ENCODE assay signal across 10 cellular contexts in the genomic region with DNA sequence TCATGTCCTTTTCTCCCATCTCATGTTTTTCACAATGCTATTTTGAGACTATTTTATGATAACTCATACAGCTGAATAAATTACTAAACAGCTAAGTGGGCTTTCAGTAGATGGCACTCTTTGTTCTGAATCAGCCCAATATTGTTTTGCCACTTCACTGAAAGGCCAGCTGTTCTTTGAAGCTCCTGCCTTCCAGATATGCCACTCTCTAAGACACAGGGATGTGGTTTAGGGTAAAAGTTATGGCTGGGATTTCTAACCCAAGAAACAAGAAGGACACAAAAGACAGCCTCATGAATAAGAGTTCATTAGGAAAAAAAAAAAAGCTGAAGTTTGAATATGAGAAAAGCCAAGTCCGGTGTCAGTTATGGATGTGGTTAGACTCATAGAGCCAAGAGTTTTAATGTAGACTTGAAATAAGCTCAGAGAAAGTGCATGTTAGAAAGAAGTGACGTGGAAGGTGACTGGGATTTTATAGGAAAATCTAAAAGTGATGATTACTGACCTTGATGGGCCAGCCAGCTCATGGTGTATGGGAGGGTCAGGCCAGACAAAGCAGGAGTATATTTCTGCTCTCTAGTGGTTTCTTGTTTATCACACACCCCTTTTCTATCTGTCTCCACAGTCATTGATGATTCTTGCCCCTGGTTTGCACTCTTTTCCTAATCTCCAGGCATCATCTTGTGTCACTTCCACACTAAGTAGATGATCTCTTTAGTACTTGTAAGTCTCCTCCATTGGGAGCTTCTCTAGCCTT.
DNase-seq lines count a peak whose midpoint lies in the region; ATAC-seq, FAIRE-seq and TF ChIP-seq lines count a peak whose summit lies in the region.
"Had no signal": no experiment of that assay in that cellular context is flagged by ENCODE, and none has a peak within 500 bp of the region (broad histone marks: within the 10 kb centered on the region; RNA-seq: fewer than 3 reads in every experiment).

No MANE protein-coding gene starts in this region.

- H3K9ac ChIP-seq in keratinocyte (ENCODE audit: control insufficient read depth, extremely low read depth, insufficient read depth, low read length) (no peak overlapping the region), colonic mucosa (ENCODE audit: low read depth in 2 of 2, low read length in 2 of 2) (no peak overlapping the region)

- H3K4me1 ChIP-seq in keratinocyte (ENCODE audit: control insufficient read depth, extremely low read depth, insufficient read depth, low read length), result peaks cover 1% of the 10 kb centered on the region
- no peaks in the 10 kb centered on the region for H3K4me1 ChIP-seq in colonic mucosa

- no peaks in the 10 kb centered on the region for H3K79me2 ChIP-seq in keratinocyte (ENCODE audit: control insufficient read depth, insufficient read depth, low read length)

- no peak for ATAC-seq in GM18870 (IDR thresholded peaks at IDR 0.05; ENCODE audit: unreplicated experiment)
- no peak for ATAC-seq in activated T-cell treated with anti-CD3 and anti-CD28 coated beads, Interleukin-2, amount 50 U/mL, for 72 hours (replicated peaks in 1 of 2)

- no peak overlapping the region for H3K4me3 Mint-ChIP-seq in activated T-cell treated with anti-CD3 and anti-CD28 coated beads, Interleukin-2, amount 50 U/mL, for 72 hours

- H3K4me2 ChIP-seq in keratinocyte (ENCODE audit: control insufficient read depth, extremely low read depth, insufficient read depth, low read depth, low read length), result no peak overlapping the region

- H3K27me3 Mint-ChIP-seq in activated T-cell treated with anti-CD3 and anti-CD28 coated beads, Interleukin-2, amount 50 U/mL, for 72 hours (ENCODE audit: low read depth), result no peaks in the 10 kb centered on the region

- no peaks in the 10 kb centered on the region for H3K27me3 ChIP-seq in keratinocyte (ENCODE audit: control insufficient read depth, extremely low read depth, insufficient read depth, low read length)
- H3K27me3 ChIP-seq in colonic mucosa, result no peaks in the 10 kb centered on the region

- H3K9me3 ChIP-seq in keratinocyte (ENCODE audit: control insufficient read depth, low read depth, low read length) (no peaks in the 10 kb centered on the region), colonic mucosa (no peaks in the 10 kb centered on the region)

- no peak overlapping the region for H2AFZ ChIP-seq in keratinocyte (ENCODE audit: control insufficient read depth, low read length)

- dilution Hi-C loops in keratinocyte (cut with MboI; ENCODE audit: extremely low pct_ligation_motif_present, low sequenced_read_pairs), result no loop called here

- no peak overlapping the region for H3K27ac Mint-ChIP-seq in activated T-cell treated with anti-CD3 and anti-CD28 coated beads, Interleukin-2, amount 50 U/mL, for 72 hours

- H3K27ac ChIP-seq in keratinocyte (ENCODE audit: control insufficient read depth, insufficient read depth, low read length), result no peak overlapping the region
- no peak overlapping the region for H3K27ac ChIP-seq in colonic mucosa
- H3K27ac ChIP-seq: WERI-Rb-1 had no signal

- peak; percentile 50 for DNase-seq in AG08395 (ENCODE audit: low spot score)
- peak; percentile 45 for DNase-seq in H4 (ENCODE audit: low spot score)
- no peak for DNase-seq in keratinocyte (ENCODE audit: low read depth, low spot score)
- no peak for DNase-seq in activated T-cell treated with anti-CD3 and anti-CD28 coated beads, Interleukin-2, amount 50 U/mL, for 72 hours
- DNase-seq in NCI-H2081 (lab: John Stamatoyannopoulos, UW), result no peak
- DNase-seq in colonic mucosa, result no peak
- DNase-seq: NCI-H2107, WERI-Rb-1 had no signal

- H3K36me3 ChIP-seq in keratinocyte (ENCODE audit: control insufficient read depth in 2 of 2, extremely low read depth in 1 of 2, insufficient read depth in 2 of 2, low read length in 2 of 2) (no peaks in the 10 kb centered on the region), colonic mucosa (no peaks in the 10 kb centered on the region)
- H3K36me3 ChIP-seq: WERI-Rb-1 had no signal

- peaks cover 1 to 2% of the 10 kb centered on the region in 2 donors for H3K9me3 Mint-ChIP-seq in activated T-cell treated with anti-CD3 and anti-CD28 coated beads, Interleukin-2, amount 50 U/mL, for 72 hours

- H3K4me3 ChIP-seq in WI38 (ENCODE audit: low read depth, low read length), result no peak overlapping the region
- H3K4me3 ChIP-seq in keratinocyte (ENCODE audit: control insufficient read depth in 2 of 3, extremely low read depth in 1 of 3, insufficient read depth in 2 of 3, low read depth in 1 of 3, low read length in 3 of 3), result no peak overlapping the region
- H3K4me3 ChIP-seq in colonic mucosa, result no peak overlapping the region

- H3K9me1 ChIP-seq in keratinocyte (ENCODE audit: control insufficient read depth, extremely low read depth, insufficient read depth, low read length), result no peaks in the 10 kb centered on the region

- no peaks in the 10 kb centered on the region for H4K20me1 ChIP-seq in keratinocyte (ENCODE audit: control insufficient read depth, extremely low read depth, insufficient read depth, low read length)

- 0 out of 2 replicates have a peak, but pooled peaks have one; percentile 24 for TF ChIP-seq CTCF in WI38 (IDR thresholded peaks at IDR 0.05; ENCODE audit: low read depth, low read length)
- TF ChIP-seq CTCF in keratinocyte (optimal IDR thresholded peaks at IDR 0.05 in 1 of 3, IDR thresholded peaks at IDR 0.05 in 1 of 3, conservative IDR thresholded peaks at IDR 0.05 in 1 of 3; ENCODE audit: extremely low read depth in 1 of 3, insufficient read depth in 2 of 3, low read length in 3 of 3), result peak in 2 of 3 experiments; percentile 34 to 40
- TF ChIP-seq CTCF in colonic mucosa (IDR thresholded peaks at IDR 0.05), result no peak

- no peak for FAIRE-seq in keratinocyte (lab: Jason Lieb, UNC)

- H3K36me3 Mint-ChIP-seq in activated T-cell treated with anti-CD3 and anti-CD28 coated beads, Interleukin-2, amount 50 U/mL, for 72 hours (ENCODE audit: insufficient read depth in 2 of 2), result no peaks in the 10 kb centered on the region

- intact Hi-C loops in colonic mucosa (cut with DNase I), result no loop called here

- no peaks in the 10 kb centered on the region for H3K4me1 Mint-ChIP-seq in activated T-cell treated with anti-CD3 and anti-CD28 coated beads, Interleukin-2, amount 50 U/mL, for 72 hours (ENCODE audit: low read depth)

Comparison
In these comparisons a context has a peak if more than half of its experiments do, and no peak if none do; other contexts are left out.
1. DNase-seq: peak in AG08395 (single experiment) and H4 (single experiment); none in keratinocyte (single experiment), activated T-cell treated with anti-CD3 and anti-CD28 coated beads, Interleukin-2, amount 50 U/mL, for 72 hours (0 of 2), NCI-H2081 (0 of 2) and colonic mucosa (single experiment).